Comparison of ENCODE assay signal across 1 cellular context in the genomic region with DNA sequence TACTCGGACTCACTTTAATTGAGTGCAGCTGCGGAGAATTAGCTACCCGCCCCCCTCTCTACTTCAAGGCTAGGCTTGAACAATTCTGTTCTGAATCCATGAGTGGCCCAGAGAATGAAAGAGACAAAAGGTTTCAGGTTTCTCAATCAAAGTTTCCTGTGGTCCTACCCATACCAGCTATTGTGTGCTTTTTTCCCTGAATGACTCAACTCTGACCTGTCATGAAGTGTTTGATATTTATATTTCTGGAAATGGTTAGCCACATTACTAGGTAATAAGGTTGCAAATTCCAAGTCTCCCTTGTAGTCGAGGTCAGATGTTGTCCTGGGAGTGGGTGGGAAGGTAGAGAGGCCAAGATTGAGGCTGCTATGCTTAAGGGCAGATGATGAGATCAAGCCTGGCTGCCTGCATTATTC.
TF ChIP-seq lines count a peak whose summit lies in the region.

No MANE protein-coding gene starts in this region.

TF ChIP-seq in SK-N-SH treated with all-trans-retinoic acid at 6 μM for 48 hours, 23 proteins besides CTCF, POLR2A, EP300 and RAD21 (continued from another document):
- TF ChIP-seq, protein P1, sequence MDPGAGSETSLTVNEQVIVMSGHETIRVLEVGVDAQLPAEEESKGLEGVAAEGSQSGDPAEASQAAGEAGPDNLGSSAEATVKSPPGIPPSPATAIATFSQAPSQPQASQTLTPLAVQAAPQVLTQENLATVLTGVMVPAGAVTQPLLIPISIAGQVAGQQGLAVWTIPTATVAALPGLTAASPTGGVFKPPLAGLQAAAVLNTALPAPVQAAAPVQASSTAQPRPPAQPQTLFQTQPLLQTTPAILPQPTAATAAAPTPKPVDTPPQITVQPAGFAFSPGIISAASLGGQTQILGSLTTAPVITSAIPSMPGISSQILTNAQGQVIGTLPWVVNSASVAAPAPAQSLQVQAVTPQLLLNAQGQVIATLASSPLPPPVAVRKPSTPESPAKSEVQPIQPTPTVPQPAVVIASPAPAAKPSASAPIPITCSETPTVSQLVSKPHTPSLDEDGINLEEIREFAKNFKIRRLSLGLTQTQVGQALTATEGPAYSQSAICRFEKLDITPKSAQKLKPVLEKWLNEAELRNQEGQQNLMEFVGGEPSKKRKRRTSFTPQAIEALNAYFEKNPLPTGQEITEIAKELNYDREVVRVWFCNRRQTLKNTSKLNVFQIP (CRISPR knock-in tag; IDR thresholded peaks at IDR 0.05; ENCODE audit: borderline replicate concordance, low read depth): peak; percentile 66; the same call in 1 of the 2 replicates
- TF ChIP-seq ARNTL (CRISPR knock-in tag; IDR thresholded peaks at IDR 0.05; ENCODE audit: borderline replicate concordance, low read depth): no peak
- peak; percentile 41; the same call in 1 of the 2 replicates for TF ChIP-seq TCF4 (CRISPR knock-in tag; IDR thresholded peaks at IDR 0.05; ENCODE audit: borderline replicate concordance)
